ENCODE assay signal across 13 cellular contexts in genomic region chr16:85551319-85551978, GRCh38.
DNase-seq lines count a peak whose midpoint lies in the region; ATAC-seq and TF ChIP-seq lines count a peak whose summit lies in the region.
"Had no signal": no experiment of that assay in that cellular context is flagged by ENCODE, and none has a peak within 500 bp of the region (broad histone marks: within the 10 kb centered on the region; RNA-seq: fewer than 3 reads in every experiment).

No MANE protein-coding gene starts in this region.

- no peak overlapping the region for H3K4me3 ChIP-seq in testis
- H3K4me3 ChIP-seq: left lung had no signal

- ATAC-seq in HG02852 (IDR thresholded peaks at IDR 0.05; ENCODE audit: unreplicated experiment), result no peak
- ATAC-seq: left lung, right cardiac atrium had no signal

- peak overlapping the region; percentile 48 to 90 (median 70) for H3K27ac Mint-ChIP-seq in brain
- peak overlapping the region; percentile 27 for H3K27ac Mint-ChIP-seq in osteocyte (ENCODE audit: unreplicated experiment)

- TF ChIP-seq POLR2A in testis (IDR thresholded peaks at IDR 0.05), result no peak

- no peaks in the 10 kb centered on the region for H3K36me3 Mint-ChIP-seq in brain
- no peaks in the 10 kb centered on the region for H3K36me3 Mint-ChIP-seq in osteocyte (ENCODE audit: unreplicated experiment)

- H3K4me1 Mint-ChIP-seq in brain (peaks cover 36% of the 10 kb centered on the region), osteocyte (ENCODE audit: unreplicated experiment) (peaks cover 18% of the 10 kb centered on the region)

- peaks cover 0 to 9% (median 4%) of the 10 kb centered on the region in 5 experiments for H3K9me3 Mint-ChIP-seq in brain
- H3K9me3 Mint-ChIP-seq in osteocyte (ENCODE audit: unreplicated experiment), result no peaks in the 10 kb centered on the region

- peaks cover 24% of the 10 kb centered on the region for H3K27me3 Mint-ChIP-seq in brain
- no peaks in the 10 kb centered on the region for H3K27me3 Mint-ChIP-seq in osteocyte (ENCODE audit: unreplicated experiment)

- 77 to 81% methylated on average over 15 to 17 of the region's 18 CpGs for WGBS in testis, 2 donors

- H3K4me3 Mint-ChIP-seq in brain, result peak overlapping the region; percentile 65 to 85 (median 69)
- H3K4me3 Mint-ChIP-seq in osteocyte (ENCODE audit: unreplicated experiment), result peak overlapping the region; percentile 18

- H3K27me3 ChIP-seq in testis, result no peaks in the 10 kb centered on the region
- H3K27me3 ChIP-seq: left lung had no signal

- DNase-seq in NCI-H146 (lab: John Stamatoyannopoulos, UW) (peak; percentile 12), NCI-H146 treated with DMSO at 0.1 percent for 48 hours (lab: John Stamatoyannopoulos, UW; ENCODE audit: unreplicated experiment) (no peak), NCI-H2029 (lab: John Stamatoyannopoulos, UW) (peak; percentile 54), osteocyte (ENCODE audit: extremely low spot score, unreplicated experiment) (no peak), testis (no peak), SKM-1 treated with dmso at 0.1 percent for 144 hours (lab: John Stamatoyannopoulos, UW; ENCODE audit: unreplicated experiment) (no peak)
- DNase-seq: activated CD4-positive, alpha-beta T cell treated with anti-CD3 and anti-CD28 coated beads for 1 hour; aorta; NCI-H1694 had no signal

- H3K4me1 ChIP-seq in testis, result peaks cover 19% of the 10 kb centered on the region

- no peaks in the 10 kb centered on the region for H3K36me3 ChIP-seq in testis (ENCODE audit: low read depth, missing control alignments)
- H3K36me3 ChIP-seq: left lung had no signal

- H3K27ac ChIP-seq in testis, result peak overlapping the region in 1 of 2 donors; percentile 5

- intact Hi-C loops in testis (cut with DNase I; ENCODE audit: low total_unique reads), result no loop called here

- no peaks in the 10 kb centered on the region for H3K9me3 ChIP-seq in testis
- H3K9me3 ChIP-seq: left lung had no signal

- no peak for TF ChIP-seq CTCF in brain (conservative IDR thresholded peaks at IDR 0.05)
- no peak for TF ChIP-seq CTCF in osteocyte (IDR thresholded peaks at IDR 0.05)
- no peak for TF ChIP-seq CTCF in testis (IDR thresholded peaks at IDR 0.05)

Comparison
In these comparisons a context has a peak if more than half of its experiments do, and no peak if none do; other contexts are left out.
1. DNase-seq: peak in NCI-H146 (single experiment) and NCI-H2029 (single experiment); none in NCI-H146 treated with DMSO at 0.1 percent for 48 hours (single experiment), osteocyte (single experiment), testis (single experiment) and SKM-1 treated with dmso at 0.1 percent for 144 hours (single experiment).